Comparison of ENCODE assay signal across 9 cellular contexts in genomic region chr2:37657471-37657870, GRCh38. TPM values are rescaled to one million over a fixed set of nuclear protein-coding genes. Genes with fewer than 3 reads are reported as not detected.
DNase-seq lines count a peak whose midpoint lies in the region; ATAC-seq and TF ChIP-seq lines count a peak whose summit lies in the region.
"Had no signal": no experiment of that assay in that cellular context is flagged by ENCODE, and none has a peak within 500 bp of the region (broad histone marks: within the 10 kb centered on the region; RNA-seq: fewer than 3 reads in every experiment).

No MANE protein-coding gene starts in this region.

- H3K23ac ChIP-seq in mesendoderm (ENCODE audit: low read length) = no peak overlapping the region

- H3K27me3 ChIP-seq in heart left ventricle = no peaks in the 10 kb centered on the region
- H3K27me3 ChIP-seq in adipocyte (replicated peaks; ENCODE audit: control insufficient read depth, insufficient read depth, low read length) = no peaks in the 10 kb centered on the region
- no peaks in the 10 kb centered on the region for H3K27me3 ChIP-seq in mesendoderm (ENCODE audit: insufficient read depth, low read length, poor library complexity)
- no peaks in the 10 kb centered on the region for H3K27me3 ChIP-seq in thyroid gland
- H3K27me3 ChIP-seq: dorsolateral prefrontal cortex had no signal

- H3K27ac ChIP-seq in heart left ventricle (peak overlapping the region; percentile 54 to 95 (median 85)), mesendoderm (ENCODE audit: low read depth, low read length) (peak overlapping the region; percentile 74), thyroid gland (peak overlapping the region in 2 of 3 donors; percentile 40 to 50)

- peak overlapping the region; percentile 81 for H3K4ac ChIP-seq in mesendoderm (ENCODE audit: low read depth, low read length)

- no peak overlapping the region for H3K4me3 ChIP-seq in heart left ventricle
- peak overlapping the region; percentile 17 for H3K4me3 ChIP-seq in adipocyte (ENCODE audit: low read length)
- no peak overlapping the region for H3K4me3 ChIP-seq in mesendoderm (ENCODE audit: low read length)
- no peak overlapping the region for H3K4me3 ChIP-seq in thyroid gland (replicated peaks in 1 of 3)
- H3K4me3 ChIP-seq: dorsolateral prefrontal cortex had no signal

- no peak for ATAC-seq in heart left ventricle
- ATAC-seq in Right ventricle myocardium superior (ENCODE audit: poor library complexity) = no peak
- ATAC-seq in GM19324 (IDR thresholded peaks at IDR 0.05; ENCODE audit: low FRiP score, unreplicated experiment) = no peak
- no peak for ATAC-seq in HG03139 (IDR thresholded peaks at IDR 0.05; ENCODE audit: unreplicated experiment)

- H3K56ac ChIP-seq in mesendoderm (ENCODE audit: low read length) = peak overlapping the region; percentile 12

- peak overlapping the region; percentile 9 for H2AK5ac ChIP-seq in mesendoderm (ENCODE audit: low read length)

- no peak for DNase-seq in heart left ventricle
- DNase-seq in Right ventricle myocardium superior = no peak
- no peak for DNase-seq in adipocyte (ENCODE audit: low read depth)
- DNase-seq in mesendoderm = no peak
- DNase-seq in thyroid gland = no peak
- no peak for DNase-seq in COR-L47 (lab: John Stamatoyannopoulos, UW)
- DNase-seq: dorsolateral prefrontal cortex had no signal

- H3K4me2 ChIP-seq in mesendoderm (ENCODE audit: low read length) = no peak overlapping the region

- H3K4me1 ChIP-seq in heart left ventricle (peaks cover 35 to 99% (median 88%) of the 10 kb centered on the region in 12 donors), adipocyte (ENCODE audit: control insufficient read depth, insufficient read depth, low read length) (peaks cover 42% of the 10 kb centered on the region), mesendoderm (ENCODE audit: control insufficient read depth, low read depth, low read length) (peaks cover 49% of the 10 kb centered on the region), thyroid gland (peaks cover 6 to 20% of the 10 kb centered on the region in 2 donors)

- TF ChIP-seq CTCF in heart left ventricle (IDR thresholded peaks at IDR 0.05) (no peak), thyroid gland (IDR thresholded peaks at IDR 0.05) (no peak)

- intact Hi-C loops in heart left ventricle (cut with DNase I) = loop anchor here in 6 of 10 donors (2.0 to 10.0 kb wide), 7 partner anchors 13 to 243 kb away; partner anchors contain the start of gene CDC42EP3 (in 1 of the 6)
- intact Hi-C loops in Right ventricle myocardium superior (cut with DNase I) = loop anchor here (10.0 kb wide), 1 partner anchor 243 kb away; no protein-coding TSS in a partner anchor
- intact Hi-C loops in thyroid gland (cut with DNase I) = no loop called here

- H3K9me3 ChIP-seq in heart left ventricle = no peaks in the 10 kb centered on the region
- no peaks in the 10 kb centered on the region for H3K9me3 ChIP-seq in adipocyte (ENCODE audit: control insufficient read depth, low read length)
- no peaks in the 10 kb centered on the region for H3K9me3 ChIP-seq in thyroid gland

- H2BK15ac ChIP-seq in mesendoderm (replicated peaks; ENCODE audit: low read depth) = peak overlapping the region; percentile 37

- H2BK120ac ChIP-seq in mesendoderm (ENCODE audit: low read depth, low read length) = peak overlapping the region; percentile 4

- H3K18ac ChIP-seq in mesendoderm (ENCODE audit: low read length) = peak overlapping the region; percentile 19

- H4K5ac ChIP-seq in mesendoderm (ENCODE audit: low read length) = no peak overlapping the region

- H3K36me3 ChIP-seq in heart left ventricle = peaks cover 0 to 7% (median 0%) of the 10 kb centered on the region in 9 donors
- H3K36me3 ChIP-seq in adipocyte (ENCODE audit: control insufficient read depth, insufficient read depth, low read length, severe bottlenecking) = peaks cover 43% of the 10 kb centered on the region
- no peaks in the 10 kb centered on the region for H3K36me3 ChIP-seq in mesendoderm (ENCODE audit: control insufficient read depth, insufficient read depth, low read length)
- H3K36me3 ChIP-seq in thyroid gland = no peaks in the 10 kb centered on the region

- no peak overlapping the region for H4K8ac ChIP-seq in mesendoderm (ENCODE audit: low read depth, low read length)

- peaks cover 30% of the 10 kb centered on the region for H3K79me2 ChIP-seq in mesendoderm (ENCODE audit: control insufficient read depth, insufficient read depth, low read length)

- no peak overlapping the region for H3K9ac ChIP-seq in adipocyte (ENCODE audit: low read length)
- no peak overlapping the region for H3K9ac ChIP-seq in mesendoderm (ENCODE audit: low read length)

- no peak for TF ChIP-seq POLR2A in heart left ventricle (IDR thresholded peaks at IDR 0.05)
- TF ChIP-seq POLR2A in thyroid gland (IDR thresholded peaks at IDR 0.05) = no peak

- H2BK5ac ChIP-seq in mesendoderm (ENCODE audit: low read length) = peak overlapping the region; percentile 24

- H3K79me1 ChIP-seq in mesendoderm (ENCODE audit: low read length) = peaks cover 27% of the 10 kb centered on the region

- WGBS in heart left ventricle, 4 donors = 67 to 83% (median 74%) methylated on average over 4 of the region's 4 CpGs
- WGBS in mesendoderm (ENCODE audit: extremely low coverage, insufficient coverage, low lambda C conversion rate) = no CpG with 5 or more reads among the region's 4 CpGs
- WGBS in thyroid gland, 2 donors = 90 to 94% methylated on average over 4 of the region's 4 CpGs

RNA-seq across cellular contexts. Expression of gene CDC42EP3, which starts 14.0 kb away (rescaled TPM):
- total RNA-seq in heart left ventricle = 100 to 1,000 TPM in 6 of 9 donors, 10 to 100 TPM in 3; 84.5 to 189 (median 124) TPM
- polyA plus RNA-seq in heart left ventricle = 10 to 100 TPM; 32.5 to 52.8 TPM
- total RNA-seq in Right ventricle myocardium superior = 75.3 TPM
- polyA plus RNA-seq in mesendoderm (2013, experiment 1 of 2) = 32.7 TPM
- 32.9 TPM for polyA plus RNA-seq in mesendoderm (2013, experiment 2 of 2)
- 10 to 100 TPM in 3 of 4 donors, 1 to 10 TPM in 1; 8.1 to 24.7 (median 18.8) TPM for total RNA-seq in thyroid gland
